In the genomic region with DNA sequence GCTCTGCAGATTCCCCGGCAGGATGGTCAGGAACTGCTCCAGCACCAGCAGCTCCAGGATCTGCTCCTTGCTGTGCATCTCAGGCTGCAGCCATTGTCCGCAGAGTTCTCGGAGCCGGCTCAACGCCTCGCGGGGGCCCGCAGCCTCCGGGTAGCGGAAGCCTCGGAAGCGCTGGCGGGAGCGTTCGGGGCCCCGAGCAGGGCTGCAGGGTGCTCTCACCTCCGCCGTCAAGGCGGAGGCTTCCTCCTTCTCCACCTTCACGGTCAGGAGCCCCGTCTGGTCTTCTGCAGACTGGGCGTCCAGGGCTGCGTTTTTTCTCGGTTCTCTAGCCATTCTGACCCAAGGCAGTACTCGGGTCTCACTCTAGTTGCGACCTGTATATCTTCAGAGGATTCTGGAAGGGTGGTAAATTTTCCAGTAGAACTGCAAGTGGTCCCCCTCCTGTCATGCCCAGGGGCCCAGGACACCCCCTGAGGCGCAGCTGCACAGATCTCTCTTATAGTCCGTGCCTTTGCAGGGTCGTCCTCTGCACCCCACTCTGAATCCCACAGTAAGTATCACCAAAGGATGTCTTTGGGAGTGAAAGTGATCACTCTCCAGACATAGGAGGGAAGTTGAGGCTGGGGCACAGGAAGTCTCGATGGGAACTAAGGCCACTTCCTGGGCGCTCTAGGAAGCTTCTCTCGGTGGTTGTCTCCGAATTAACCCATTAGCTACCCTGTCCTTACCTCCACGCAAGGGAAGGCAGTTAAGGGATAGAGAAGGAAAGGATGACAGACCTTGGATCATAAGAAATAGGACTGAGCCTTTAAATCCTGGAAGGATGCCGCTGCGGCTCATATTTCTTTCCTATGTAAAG, we compare ENCODE assay signal across 1 cellular context.
TF ChIP-seq lines count a peak whose summit lies in the region.

Gene ZKSCAN4 (minus strand): TSS at position 622 of the 859 bp plus-strand sequence. CDS start 289 bp downstream, at position 333.

TF ChIP-seq in K562, 482 proteins besides CTCF, POLR2A, EP300 and RAD21 (continued from another document and continues in another):
- TF ChIP-seq SMAD3 (CRISPR knock-in tag; conservative IDR thresholded peaks at IDR 0.05), result peak; percentile 60; the same call in 1 of the 2 replicates
- TF ChIP-seq ZBTB1 (CRISPR knock-in tag; IDR thresholded peaks at IDR 0.05; ENCODE audit: borderline replicate concordance, low read depth), result no peak
- peak; percentile 53; the same call in 1 of the 2 replicates for TF ChIP-seq CXXC5 (CRISPR knock-in tag; IDR thresholded peaks at IDR 0.05)
- peak; percentile 85 for TF ChIP-seq BCOR (IDR thresholded peaks at IDR 0.05)
- no peak for TF ChIP-seq HOXB6 (CRISPR knock-in tag; IDR thresholded peaks at IDR 0.05; ENCODE audit: borderline replicate concordance)
- peak; percentile 55; the same call in 1 of the 2 replicates for TF ChIP-seq LEF1 (IDR thresholded peaks at IDR 0.05)
- TF ChIP-seq MTF1 (CRISPR knock-in tag; IDR thresholded peaks at IDR 0.05; ENCODE audit: borderline replicate concordance), result no peak
- peak; percentile 67; the same call in 1 of the 2 replicates for TF ChIP-seq ZNF263 (CRISPR knock-in tag; IDR thresholded peaks at IDR 0.05; ENCODE audit: borderline replicate concordance)
- no peak for TF ChIP-seq ZNF212 (CRISPR knock-in tag; IDR thresholded peaks at IDR 0.05)
- no peak for TF ChIP-seq EZH2 (IDR thresholded peaks at IDR 0.05; ENCODE audit: borderline replicate concordance, low read depth, low read length)
- TF ChIP-seq ZFX (CRISPR knock-in tag; IDR thresholded peaks at IDR 0.05), result peak; percentile 51
- TF ChIP-seq, protein P1, sequence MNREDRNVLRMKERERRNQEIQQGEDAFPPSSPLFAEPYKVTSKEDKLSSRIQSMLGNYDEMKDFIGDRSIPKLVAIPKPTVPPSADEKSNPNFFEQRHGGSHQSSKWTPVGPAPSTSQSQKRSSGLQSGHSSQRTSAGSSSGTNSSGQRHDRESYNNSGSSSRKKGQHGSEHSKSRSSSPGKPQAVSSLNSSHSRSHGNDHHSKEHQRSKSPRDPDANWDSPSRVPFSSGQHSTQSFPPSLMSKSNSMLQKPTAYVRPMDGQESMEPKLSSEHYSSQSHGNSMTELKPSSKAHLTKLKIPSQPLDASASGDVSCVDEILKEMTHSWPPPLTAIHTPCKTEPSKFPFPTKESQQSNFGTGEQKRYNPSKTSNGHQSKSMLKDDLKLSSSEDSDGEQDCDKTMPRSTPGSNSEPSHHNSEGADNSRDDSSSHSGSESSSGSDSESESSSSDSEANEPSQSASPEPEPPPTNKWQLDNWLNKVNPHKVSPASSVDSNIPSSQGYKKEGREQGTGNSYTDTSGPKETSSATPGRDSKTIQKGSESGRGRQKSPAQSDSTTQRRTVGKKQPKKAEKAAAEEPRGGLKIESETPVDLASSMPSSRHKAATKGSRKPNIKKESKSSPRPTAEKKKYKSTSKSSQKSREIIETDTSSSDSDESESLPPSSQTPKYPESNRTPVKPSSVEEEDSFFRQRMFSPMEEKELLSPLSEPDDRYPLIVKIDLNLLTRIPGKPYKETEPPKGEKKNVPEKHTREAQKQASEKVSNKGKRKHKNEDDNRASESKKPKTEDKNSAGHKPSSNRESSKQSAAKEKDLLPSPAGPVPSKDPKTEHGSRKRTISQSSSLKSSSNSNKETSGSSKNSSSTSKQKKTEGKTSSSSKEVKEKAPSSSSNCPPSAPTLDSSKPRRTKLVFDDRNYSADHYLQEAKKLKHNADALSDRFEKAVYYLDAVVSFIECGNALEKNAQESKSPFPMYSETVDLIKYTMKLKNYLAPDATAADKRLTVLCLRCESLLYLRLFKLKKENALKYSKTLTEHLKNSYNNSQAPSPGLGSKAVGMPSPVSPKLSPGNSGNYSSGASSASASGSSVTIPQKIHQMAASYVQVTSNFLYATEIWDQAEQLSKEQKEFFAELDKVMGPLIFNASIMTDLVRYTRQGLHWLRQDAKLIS (CRISPR knock-in tag; IDR thresholded peaks at IDR 0.05), result no peak
- TF ChIP-seq MECOM (CRISPR knock-in tag; IDR thresholded peaks at IDR 0.05), result no peak
- TF ChIP-seq CEBPG (CRISPR knock-in tag; IDR thresholded peaks at IDR 0.05), result no peak
- TF ChIP-seq CEBPG (tag; conservative IDR thresholded peaks at IDR 0.05 in 1 of 2, IDR thresholded peaks at IDR 0.05 in 1 of 2), result no peak
- TF ChIP-seq, protein P2, sequence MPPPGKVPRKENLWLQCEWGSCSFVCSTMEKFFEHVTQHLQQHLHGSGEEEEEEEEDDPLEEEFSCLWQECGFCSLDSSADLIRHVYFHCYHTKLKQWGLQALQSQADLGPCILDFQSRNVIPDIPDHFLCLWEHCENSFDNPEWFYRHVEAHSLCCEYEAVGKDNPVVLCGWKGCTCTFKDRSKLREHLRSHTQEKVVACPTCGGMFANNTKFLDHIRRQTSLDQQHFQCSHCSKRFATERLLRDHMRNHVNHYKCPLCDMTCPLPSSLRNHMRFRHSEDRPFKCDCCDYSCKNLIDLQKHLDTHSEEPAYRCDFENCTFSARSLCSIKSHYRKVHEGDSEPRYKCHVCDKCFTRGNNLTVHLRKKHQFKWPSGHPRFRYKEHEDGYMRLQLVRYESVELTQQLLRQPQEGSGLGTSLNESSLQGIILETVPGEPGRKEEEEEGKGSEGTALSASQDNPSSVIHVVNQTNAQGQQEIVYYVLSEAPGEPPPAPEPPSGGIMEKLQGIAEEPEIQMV (tag; conservative IDR thresholded peaks at IDR 0.05; ENCODE audit: low read depth), result no peak
- no peak for TF ChIP-seq KLF10 (CRISPR knock-in tag; IDR thresholded peaks at IDR 0.05)
- 0 out of 2 replicates have a peak, but pooled peaks have one; percentile 33 for TF ChIP-seq ZBTB43 (CRISPR knock-in tag; IDR thresholded peaks at IDR 0.05)
- no peak for TF ChIP-seq HNRNPK (IDR thresholded peaks at IDR 0.05; ENCODE audit: low read depth, low read length, poor library complexity, severe bottlenecking)
- TF ChIP-seq IRF2 (CRISPR knock-in tag; IDR thresholded peaks at IDR 0.05), result no peak
- TF ChIP-seq, protein P3, sequence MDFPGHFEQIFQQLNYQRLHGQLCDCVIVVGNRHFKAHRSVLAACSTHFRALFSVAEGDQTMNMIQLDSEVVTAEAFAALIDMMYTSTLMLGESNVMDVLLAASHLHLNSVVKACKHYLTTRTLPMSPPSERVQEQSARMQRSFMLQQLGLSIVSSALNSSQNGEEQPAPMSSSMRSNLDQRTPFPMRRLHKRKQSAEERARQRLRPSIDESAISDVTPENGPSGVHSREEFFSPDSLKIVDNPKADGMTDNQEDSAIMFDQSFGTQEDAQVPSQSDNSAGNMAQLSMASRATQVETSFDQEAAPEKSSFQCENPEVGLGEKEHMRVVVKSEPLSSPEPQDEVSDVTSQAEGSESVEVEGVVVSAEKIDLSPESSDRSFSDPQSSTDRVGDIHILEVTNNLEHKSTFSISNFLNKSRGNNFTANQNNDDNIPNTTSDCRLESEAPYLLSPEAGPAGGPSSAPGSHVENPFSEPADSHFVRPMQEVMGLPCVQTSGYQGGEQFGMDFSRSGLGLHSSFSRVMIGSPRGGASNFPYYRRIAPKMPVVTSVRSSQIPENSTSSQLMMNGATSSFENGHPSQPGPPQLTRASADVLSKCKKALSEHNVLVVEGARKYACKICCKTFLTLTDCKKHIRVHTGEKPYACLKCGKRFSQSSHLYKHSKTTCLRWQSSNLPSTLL (IDR thresholded peaks at IDR 0.05), result no peak
- TF ChIP-seq ZNF436 (CRISPR knock-in tag; IDR thresholded peaks at IDR 0.05), result no peak
- TF ChIP-seq ZNF586 (CRISPR knock-in tag; conservative IDR thresholded peaks at IDR 0.05), result no peak
- no peak for TF ChIP-seq KHSRP (IDR thresholded peaks at IDR 0.05)
- TF ChIP-seq FOXK1 (CRISPR knock-in tag; IDR thresholded peaks at IDR 0.05; ENCODE audit: borderline replicate concordance), result no peak
- TF ChIP-seq GTF2A2 (tag; IDR thresholded peaks at IDR 0.05), result no peak
- TF ChIP-seq RNF2 (IDR thresholded peaks at IDR 0.05), result no peak
- TF ChIP-seq, protein P4, sequence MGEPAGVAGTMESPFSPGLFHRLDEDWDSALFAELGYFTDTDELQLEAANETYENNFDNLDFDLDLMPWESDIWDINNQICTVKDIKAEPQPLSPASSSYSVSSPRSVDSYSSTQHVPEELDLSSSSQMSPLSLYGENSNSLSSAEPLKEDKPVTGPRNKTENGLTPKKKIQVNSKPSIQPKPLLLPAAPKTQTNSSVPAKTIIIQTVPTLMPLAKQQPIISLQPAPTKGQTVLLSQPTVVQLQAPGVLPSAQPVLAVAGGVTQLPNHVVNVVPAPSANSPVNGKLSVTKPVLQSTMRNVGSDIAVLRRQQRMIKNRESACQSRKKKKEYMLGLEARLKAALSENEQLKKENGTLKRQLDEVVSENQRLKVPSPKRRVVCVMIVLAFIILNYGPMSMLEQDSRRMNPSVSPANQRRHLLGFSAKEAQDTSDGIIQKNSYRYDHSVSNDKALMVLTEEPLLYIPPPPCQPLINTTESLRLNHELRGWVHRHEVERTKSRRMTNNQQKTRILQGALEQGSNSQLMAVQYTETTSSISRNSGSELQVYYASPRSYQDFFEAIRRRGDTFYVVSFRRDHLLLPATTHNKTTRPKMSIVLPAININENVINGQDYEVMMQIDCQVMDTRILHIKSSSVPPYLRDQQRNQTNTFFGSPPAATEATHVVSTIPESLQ (CRISPR knock-in tag; IDR thresholded peaks at IDR 0.05), result peak; percentile 82; the same call in 1 of the 2 replicates
- TF ChIP-seq, protein P5, sequence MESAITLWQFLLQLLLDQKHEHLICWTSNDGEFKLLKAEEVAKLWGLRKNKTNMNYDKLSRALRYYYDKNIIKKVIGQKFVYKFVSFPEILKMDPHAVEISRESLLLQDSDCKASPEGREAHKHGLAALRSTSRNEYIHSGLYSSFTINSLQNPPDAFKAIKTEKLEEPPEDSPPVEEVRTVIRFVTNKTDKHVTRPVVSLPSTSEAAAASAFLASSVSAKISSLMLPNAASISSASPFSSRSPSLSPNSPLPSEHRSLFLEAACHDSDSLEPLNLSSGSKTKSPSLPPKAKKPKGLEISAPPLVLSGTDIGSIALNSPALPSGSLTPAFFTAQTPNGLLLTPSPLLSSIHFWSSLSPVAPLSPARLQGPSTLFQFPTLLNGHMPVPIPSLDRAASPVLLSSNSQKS (CRISPR knock-in tag; IDR thresholded peaks at IDR 0.05), result no peak
- TF ChIP-seq ZNF76 (CRISPR knock-in tag; IDR thresholded peaks at IDR 0.05; ENCODE audit: borderline replicate concordance), result 0 out of 2 replicates have a peak, but pooled peaks have one; percentile 22
- no peak for TF ChIP-seq SNRNP70 (optimal IDR thresholded peaks at IDR 0.05; ENCODE audit: low read depth, low read length)
- TF ChIP-seq RUNX1 (IDR thresholded peaks at IDR 0.05; ENCODE audit: low read depth), result no peak
- no peak for TF ChIP-seq ARHGAP35 (IDR thresholded peaks at IDR 0.05; ENCODE audit: partially characterized antibody)
- TF ChIP-seq, protein P6, sequence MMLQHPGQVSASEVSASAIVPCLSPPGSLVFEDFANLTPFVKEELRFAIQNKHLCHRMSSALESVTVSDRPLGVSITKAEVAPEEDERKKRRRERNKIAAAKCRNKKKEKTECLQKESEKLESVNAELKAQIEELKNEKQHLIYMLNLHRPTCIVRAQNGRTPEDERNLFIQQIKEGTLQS (IDR thresholded peaks at IDR 0.05), result no peak
- TF ChIP-seq, protein P6 (CRISPR knock-in tag; conservative IDR thresholded peaks at IDR 0.05), result 0 out of 2 replicates have a peak, but pooled peaks have one; percentile 4
- no peak for TF ChIP-seq NUFIP1 (IDR thresholded peaks at IDR 0.05; ENCODE audit: partially characterized antibody)
- TF ChIP-seq ZNF699 (CRISPR knock-in tag; IDR thresholded peaks at IDR 0.05; ENCODE audit: insufficient replicate concordance), result no peak
- TF ChIP-seq ZNF232 (CRISPR knock-in tag; IDR thresholded peaks at IDR 0.05), result no peak
- TF ChIP-seq, protein P7, sequence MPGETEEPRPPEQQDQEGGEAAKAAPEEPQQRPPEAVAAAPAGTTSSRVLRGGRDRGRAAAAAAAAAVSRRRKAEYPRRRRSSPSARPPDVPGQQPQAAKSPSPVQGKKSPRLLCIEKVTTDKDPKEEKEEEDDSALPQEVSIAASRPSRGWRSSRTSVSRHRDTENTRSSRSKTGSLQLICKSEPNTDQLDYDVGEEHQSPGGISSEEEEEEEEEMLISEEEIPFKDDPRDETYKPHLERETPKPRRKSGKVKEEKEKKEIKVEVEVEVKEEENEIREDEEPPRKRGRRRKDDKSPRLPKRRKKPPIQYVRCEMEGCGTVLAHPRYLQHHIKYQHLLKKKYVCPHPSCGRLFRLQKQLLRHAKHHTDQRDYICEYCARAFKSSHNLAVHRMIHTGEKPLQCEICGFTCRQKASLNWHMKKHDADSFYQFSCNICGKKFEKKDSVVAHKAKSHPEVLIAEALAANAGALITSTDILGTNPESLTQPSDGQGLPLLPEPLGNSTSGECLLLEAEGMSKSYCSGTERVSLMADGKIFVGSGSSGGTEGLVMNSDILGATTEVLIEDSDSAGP (CRISPR knock-in tag; IDR thresholded peaks at IDR 0.05), result no peak; the same call in none of the 2 replicates
- no peak for TF ChIP-seq MCM2 (IDR thresholded peaks at IDR 0.05; ENCODE audit: low read depth)
- TF ChIP-seq PTBP1 (IDR thresholded peaks at IDR 0.05; ENCODE audit: low read depth, low read length), result no peak
- no peak for TF ChIP-seq ZNF282 (CRISPR knock-in tag; IDR thresholded peaks at IDR 0.05)
- TF ChIP-seq ZNF217 (CRISPR knock-in tag; IDR thresholded peaks at IDR 0.05), result no peak
- peak in 1 of 2 experiments; percentile 93; a peak in 2 of 4 replicates for TF ChIP-seq TRIM24 (IDR thresholded peaks at IDR 0.05)
- TF ChIP-seq ZNF224 (CRISPR knock-in tag; IDR thresholded peaks at IDR 0.05), result no peak
